In the genomic region with DNA sequence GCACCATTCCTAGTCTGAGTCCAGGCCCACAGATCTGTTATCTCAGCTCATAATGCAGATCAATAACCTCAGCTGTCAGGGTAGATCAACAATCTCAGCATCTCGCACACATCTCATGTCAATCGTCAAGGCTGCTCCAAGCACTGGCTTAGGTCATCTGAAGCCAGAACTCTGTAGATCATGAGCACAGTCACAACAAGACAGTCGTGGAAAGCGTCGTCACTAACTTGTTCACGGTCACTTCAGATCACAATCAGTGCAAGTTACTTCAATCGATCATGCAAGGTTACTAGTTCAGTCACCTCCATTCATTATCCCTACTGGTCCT, we compare ENCODE assay signal across 8 cellular contexts.
DNase-seq lines count a peak whose midpoint lies in the region; ATAC-seq and TF ChIP-seq lines count a peak whose summit lies in the region.

No MANE protein-coding gene starts in this region.

- DNase-seq in COLO829 (ENCODE audit: low spot score) (peak; percentile 2), mammary epithelial cell (no peak)
- DNase-seq in effector CD4-positive, alpha-beta T cell, result no peak
- no peak for DNase-seq in activated CD4-positive, alpha-beta T cell treated with anti-CD3 and anti-CD28 coated beads, Interleukin-2, amount 50 U/mL, for 1 hour

- H3K27ac ChIP-seq in mammary epithelial cell (ENCODE audit: insufficient read depth, low read depth, low read length) (peak overlapping the region; percentile 27), mucosa of rectum (ENCODE audit: low read depth in 2 of 2, low read length in 2 of 2) (peak overlapping the region; percentile 75 to 79)

- peaks cover 36% of the 10 kb centered on the region for H3K4me1 ChIP-seq in mammary epithelial cell (ENCODE audit: insufficient read depth, low read length)
- peaks cover 28 to 31% of the 10 kb centered on the region in 2 donors for H3K4me1 ChIP-seq in mucosa of rectum (ENCODE audit: control insufficient read depth in 2 of 2, insufficient read depth in 2 of 2, low read length in 2 of 2)

- peak overlapping the region; percentile 44 for H3K9ac ChIP-seq in mammary epithelial cell (ENCODE audit: insufficient read depth, low read length)
- H3K9ac ChIP-seq in mucosa of rectum (ENCODE audit: low read depth in 1 of 2, low read length in 2 of 2), result peak overlapping the region; percentile 84 to 94

- ATAC-seq in GM19463 (IDR thresholded peaks at IDR 0.05; ENCODE audit: unreplicated experiment) (no peak), GM21390 (IDR thresholded peaks at IDR 0.05; ENCODE audit: unreplicated experiment) (no peak)

- no peaks in the 10 kb centered on the region for H3K36me3 ChIP-seq in mammary epithelial cell (ENCODE audit: insufficient read depth, low read length)
- H3K36me3 ChIP-seq in mucosa of rectum (ENCODE audit: control insufficient read depth in 2 of 2, insufficient read depth in 2 of 2, low read length in 2 of 2), result no peaks in the 10 kb centered on the region

- H3K36me3 Mint-ChIP-seq in IgD-negative memory B cell, result peaks cover 1% of the 10 kb centered on the region

- H3K4me3 ChIP-seq in mammary epithelial cell (replicated peaks in 1 of 3; ENCODE audit: insufficient read depth in 1 of 3, low read depth in 2 of 3, low read length in 3 of 3), result peak overlapping the region; percentile 70 to 91 (median 88)
- peak overlapping the region; percentile 89 to 92 for H3K4me3 ChIP-seq in mucosa of rectum (ENCODE audit: low read length in 2 of 2)

- H3K9me3 ChIP-seq in mammary epithelial cell (replicated peaks; ENCODE audit: insufficient read depth, low read length) (no peaks in the 10 kb centered on the region), mucosa of rectum (ENCODE audit: control insufficient read depth in 2 of 2, low read length in 2 of 2) (no peaks in the 10 kb centered on the region)

- no TSS peak for BruUV-seq in mammary epithelial cell (replicated peaks; lab: Mats Ljungman, UMichigan)

- dilution Hi-C loops in mammary epithelial cell (cut with HindIII; ENCODE audit: low sequenced_read_pairs), result no loop called here

- no peaks in the 10 kb centered on the region for H4K20me1 ChIP-seq in mammary epithelial cell (ENCODE audit: insufficient read depth, low read length)

- CTCF ChIA-PET in mammary epithelial cell (lab: Charles Lee; ENCODE audit: low non-redundant PET), result no interaction called here

- H3K27me3 Mint-ChIP-seq in IgD-negative memory B cell, result no peaks in the 10 kb centered on the region

- peaks cover 28 to 42% (median 33%) of the 10 kb centered on the region in 3 donors for H3K4me1 Mint-ChIP-seq in IgD-negative memory B cell

- TF ChIP-seq CTCF in mammary epithelial cell (conservative IDR thresholded peaks at IDR 0.05 in 1 of 2, IDR thresholded peaks at IDR 0.05 in 1 of 2; ENCODE audit: extremely low read depth in 1 of 2, insufficient read depth in 1 of 2, low read depth in 1 of 2, low read length in 2 of 2), result no peak

- no peaks in the 10 kb centered on the region for H3K27me3 ChIP-seq in mammary epithelial cell (ENCODE audit: insufficient read depth, low read length)
- H3K27me3 ChIP-seq in mucosa of rectum (ENCODE audit: control insufficient read depth in 2 of 2, insufficient read depth in 2 of 2, low read length in 2 of 2), result no peaks in the 10 kb centered on the region

- intact Hi-C loops in mammary epithelial cell (cut with micrococcal nuclease), result no loop called here

- peak overlapping the region; percentile 86 to 93 (median 86) for H3K27ac Mint-ChIP-seq in IgD-negative memory B cell

- H2AFZ ChIP-seq in mammary epithelial cell (ENCODE audit: low read depth, low read length), result peak overlapping the region; percentile 98

- peak overlapping the region; percentile 85 to 96 (median 91) for H3K4me3 Mint-ChIP-seq in IgD-negative memory B cell

- H3K4me2 ChIP-seq in mammary epithelial cell (ENCODE audit: insufficient read depth, low read depth, low read length), result peak overlapping the region; percentile 91

- WGBS in mammary epithelial cell (ENCODE audit: low coverage, missing lambda C conversion rate), result 43% methylated on average over 7 of the region's 7 CpGs

- H3K9me3 Mint-ChIP-seq in IgD-negative memory B cell, result no peaks in the 10 kb centered on the region

- H3K79me2 ChIP-seq in mammary epithelial cell (ENCODE audit: insufficient read depth, low read length), result peaks cover 44% of the 10 kb centered on the region

- in situ Hi-C loops in mammary epithelial cell (cut with MboI; ENCODE audit: low sequenced_read_pairs in 2 of 2), result no loop called here
